In the genomic region with DNA sequence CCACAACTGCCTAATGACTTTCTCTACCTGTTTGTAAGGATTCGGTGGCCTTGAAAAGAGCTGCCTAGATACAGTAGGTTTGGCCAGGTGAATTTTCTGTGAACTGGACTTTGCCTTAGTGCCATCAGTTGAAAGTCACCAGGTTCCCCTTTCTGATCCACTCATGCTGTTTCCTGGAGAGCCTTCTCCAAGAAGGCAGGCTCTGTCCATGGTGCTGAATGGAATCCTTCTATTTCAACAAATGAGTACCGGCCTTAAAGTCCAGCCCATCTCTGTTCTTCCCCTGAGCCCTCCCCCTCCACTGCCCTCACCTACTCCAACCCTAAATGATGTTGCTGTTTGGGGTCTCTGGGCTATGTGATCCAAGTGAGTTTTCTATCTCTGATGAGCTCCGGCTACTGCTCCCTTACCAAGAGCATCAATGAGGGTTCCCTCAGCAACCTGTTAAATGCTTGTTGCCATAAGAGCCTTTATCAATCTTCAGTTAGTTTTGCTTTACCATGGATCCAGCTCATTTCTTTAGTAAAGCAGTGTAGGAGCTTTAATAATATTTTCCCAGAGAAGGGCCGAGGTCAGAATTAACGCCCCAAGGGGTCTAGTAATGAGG, we compare ENCODE assay signal across 8 cellular contexts.
DNase-seq lines count a peak whose midpoint lies in the region; ATAC-seq and TF ChIP-seq lines count a peak whose summit lies in the region.

No MANE protein-coding gene starts in this region.

- no peak for ATAC-seq in HG02763 (IDR thresholded peaks at IDR 0.05; ENCODE audit: unreplicated experiment)

- H3K4me1 ChIP-seq in effector memory CD4-positive, alpha-beta T cell (ENCODE audit: control insufficient read depth, insufficient read depth, low read length, poor library complexity, severe bottlenecking): no peaks in the 10 kb centered on the region

- H3K4me3 ChIP-seq in astrocyte of the cerebellum (ENCODE audit: low read depth, low read length): no peak overlapping the region
- H3K4me3 ChIP-seq in effector memory CD4-positive, alpha-beta T cell (ENCODE audit: insufficient read depth, low read depth, low read length, poor library complexity, severe bottlenecking): no peak overlapping the region

- no peaks in the 10 kb centered on the region for H3K9me3 ChIP-seq in effector memory CD4-positive, alpha-beta T cell (ENCODE audit: control insufficient read depth, low read length)

- no peak overlapping the region for H3K27ac ChIP-seq in effector memory CD4-positive, alpha-beta T cell (ENCODE audit: insufficient read depth, low read length, poor library complexity, severe bottlenecking)

- H3K36me3 ChIP-seq in effector memory CD4-positive, alpha-beta T cell (ENCODE audit: control insufficient read depth, insufficient read depth, low read length): no peaks in the 10 kb centered on the region

- in situ Hi-C loops in astrocyte of the cerebellum (cut with HindIII; ENCODE audit: low sequenced_read_pairs): no loop called here

- H3K27me3 ChIP-seq in effector memory CD4-positive, alpha-beta T cell (replicated peaks; ENCODE audit: control insufficient read depth, insufficient read depth, low read length, poor library complexity, severe bottlenecking): peaks cover 10% of the 10 kb centered on the region

- TF ChIP-seq CTCF in astrocyte of the cerebellum (IDR thresholded peaks at IDR 0.05; ENCODE audit: low read depth, low read length, missing control alignments): no peak

- DNase-seq in ELF-1 (ENCODE audit: low read depth, low spot score): peak; percentile 40
- DNase-seq in LHCN-M2 (ENCODE audit: low read depth): peak; percentile 35
- DNase-seq in astrocyte of the cerebellum (ENCODE audit: low read depth): peak; percentile 67
- DNase-seq in medulla oblongata (ENCODE audit: extremely low spot score): peak; percentile 12
- DNase-seq in NCI-H2196 (lab: John Stamatoyannopoulos, UW; ENCODE audit: unreplicated experiment): no peak
- no peak for DNase-seq in effector memory CD4-positive, alpha-beta T cell
- no peak for DNase-seq in COR-L47 (lab: John Stamatoyannopoulos, UW)

Comparison
In these comparisons a context has a peak if more than half of its experiments do, and no peak if none do; other contexts are left out.
1. DNase-seq: peak in ELF-1 (single experiment), LHCN-M2 (single experiment), astrocyte of the cerebellum (single experiment) and medulla oblongata (single experiment); none in NCI-H2196 (single experiment), effector memory CD4-positive, alpha-beta T cell (0 of 3) and COR-L47 (single experiment).